In the genomic region with DNA sequence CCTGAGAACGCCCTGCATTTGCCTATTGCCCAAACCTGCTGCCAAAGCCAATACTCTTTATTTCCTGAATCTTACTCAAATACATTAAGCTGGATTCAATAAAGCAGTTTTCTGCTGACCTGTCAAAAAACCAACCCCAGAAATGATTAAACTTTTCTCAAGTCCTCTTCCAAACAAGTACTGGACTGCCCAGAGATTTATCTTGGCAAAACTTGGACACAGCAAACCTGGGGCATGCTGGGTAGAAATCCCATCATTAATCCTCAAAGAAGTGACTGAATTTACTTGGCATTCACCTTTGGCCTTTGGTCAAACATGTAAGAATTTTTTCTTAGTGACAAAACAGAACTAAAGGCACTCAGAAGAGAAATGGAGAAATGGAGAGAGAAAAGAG, we compare ENCODE assay signal across 18 cellular contexts.
A peak's percentile ranks its signal among the peaks of the same experiment; 100 is the strongest.
DNase-seq lines count a peak whose midpoint lies in the region; ATAC-seq and TF ChIP-seq lines count a peak whose summit lies in the region.
"Had no signal": no experiment of that assay in that cellular context is flagged by ENCODE, and none has a peak within 500 bp of the region (broad histone marks: within the 10 kb centered on the region; RNA-seq: fewer than 3 reads in every experiment).

No MANE protein-coding gene starts in this region.

- dilution Hi-C loops in IMR-90 (cut with HindIII; ENCODE audit: low sequenced_read_pairs, unreplicated experiment), result no loop called here

- peak overlapping the region; percentile 85 for H3K23ac ChIP-seq in IMR-90 (ENCODE audit: low read depth, low read length)

- H3K36me3 ChIP-seq in ACC112 (ENCODE audit: insufficient read depth, low read length), result no peaks in the 10 kb centered on the region
- no peaks in the 10 kb centered on the region for H3K36me3 ChIP-seq in IMR-90 (ENCODE audit: control insufficient read depth, insufficient read depth, low read length)
- no peaks in the 10 kb centered on the region for H3K36me3 ChIP-seq in CD8-positive, alpha-beta memory T cell (ENCODE audit: insufficient read depth, low read length)
- H3K36me3 ChIP-seq: WERI-Rb-1 had no signal

- intact Hi-C loops in IMR-90 (cut with micrococcal nuclease) (no loop called here), left colon (cut with DNase I, micrococcal nuclease) (no loop called here)

- peak overlapping the region; percentile 31 to 87; a peak in 3 of 4 replicates for H4K8ac ChIP-seq in IMR-90 (ENCODE audit: low read depth in 2 of 2, low read length in 2 of 2)

- H2BK20ac ChIP-seq in IMR-90 (ENCODE audit: low read depth, low read length), result peak overlapping the region; percentile 97

- in situ Hi-C loops in IMR-90 (cut with MboI; ENCODE audit: low sequenced_read_pairs), result loop anchor here (10.0 kb wide), 1 partner anchor 139 kb away; no protein-coding TSS in a partner anchor

- H3K36me3 Mint-ChIP-seq in endothelial cell (ENCODE audit: low read depth, unreplicated experiment), result no peaks in the 10 kb centered on the region
- H3K36me3 Mint-ChIP-seq in CD8-positive, alpha-beta memory T cell, result no peaks in the 10 kb centered on the region

- H4K91ac ChIP-seq in IMR-90 (ENCODE audit: insufficient read depth, low read depth, low read length), result peak overlapping the region; percentile 77

- peak overlapping the region; percentile 92 for H3K4ac ChIP-seq in IMR-90 (ENCODE audit: low read depth, low read length)

- H3K4me3 Mint-ChIP-seq in endothelial cell (ENCODE audit: unreplicated experiment), result no peak overlapping the region
- H3K4me3 Mint-ChIP-seq in CD8-positive, alpha-beta memory T cell, result no peak overlapping the region
- H3K4me3 Mint-ChIP-seq: activated CD8-positive, alpha-beta T cell treated with anti-CD3 and anti-CD28 coated beads, Interleukin-2, amount 10 ng/mL, durations not matched to agents 7 days and 5 days had no signal

- peak overlapping the region; percentile 95 for H3K18ac ChIP-seq in IMR-90 (ENCODE audit: low read depth, low read length)

- H3K27ac ChIP-seq in ACC112 (ENCODE audit: low read depth, low read length) (peak overlapping the region; percentile 97), IMR-90 (ENCODE audit: insufficient read depth, low read length) (peak overlapping the region; percentile 80)
- H3K27ac ChIP-seq in CD8-positive, alpha-beta memory T cell (ENCODE audit: low read depth, low read length), result no peak overlapping the region
- H3K27ac ChIP-seq: body of pancreas, HL-60, WERI-Rb-1 had no signal

- H3K79me2 ChIP-seq in ACC112 (ENCODE audit: control insufficient read depth, insufficient read depth, low read length, unreplicated experiment), result no peaks in the 10 kb centered on the region

- no peak overlapping the region for H3K4me3 ChIP-seq in ACC112 (ENCODE audit: low read depth, low read length)
- H3K4me3 ChIP-seq in IMR-90 (ENCODE audit: insufficient read depth, low read depth, low read length), result no peak overlapping the region
- H3K4me3 ChIP-seq in CD8-positive, alpha-beta memory T cell (ENCODE audit: low read length), result no peak overlapping the region
- H3K4me3 ChIP-seq: body of pancreas had no signal

- H3K9me3 Mint-ChIP-seq in endothelial cell (ENCODE audit: unreplicated experiment), result no peaks in the 10 kb centered on the region
- no peaks in the 10 kb centered on the region for H3K9me3 Mint-ChIP-seq in CD8-positive, alpha-beta memory T cell

- H3K4me1 ChIP-seq in ACC112 (ENCODE audit: control insufficient read depth, insufficient read depth, low read length, unreplicated experiment) (peaks cover 48% of the 10 kb centered on the region), IMR-90 (ENCODE audit: control insufficient read depth, insufficient read depth, low read length) (peaks cover 13% of the 10 kb centered on the region)
- no peaks in the 10 kb centered on the region for H3K4me1 ChIP-seq in CD8-positive, alpha-beta memory T cell (ENCODE audit: insufficient read depth, low read length)
- H3K4me1 ChIP-seq: body of pancreas had no signal

- BruUV-seq in IMR-90 (replicated peaks; lab: Mats Ljungman, UMichigan), result no TSS peak

- H3K27me3 ChIP-seq in ACC112 (ENCODE audit: insufficient read depth, low read length) (no peaks in the 10 kb centered on the region), IMR-90 (ENCODE audit: control insufficient read depth, insufficient read depth, low read length) (no peaks in the 10 kb centered on the region)
- H3K27me3 ChIP-seq in CD8-positive, alpha-beta memory T cell (ENCODE audit: insufficient read depth, low read length, poor library complexity, severe bottlenecking), result no peaks in the 10 kb centered on the region
- H3K27me3 ChIP-seq: body of pancreas had no signal

- no peak overlapping the region for H2AK9ac ChIP-seq in IMR-90 (replicated peaks; ENCODE audit: low read depth, low read length, poor library complexity)

- H2BK120ac ChIP-seq in IMR-90 (ENCODE audit: low read depth, low read length), result peak overlapping the region; percentile 99

- peaks cover 4% of the 10 kb centered on the region for H3K4me1 Mint-ChIP-seq in endothelial cell (ENCODE audit: unreplicated experiment)
- H3K4me1 Mint-ChIP-seq in CD8-positive, alpha-beta memory T cell, result no peaks in the 10 kb centered on the region

- CTCF ChIA-PET in IMR-90 (lab: Yijun Ruan, JAX), result no interaction called here
- CTCF ChIA-PET in CD8-positive, alpha-beta memory T cell (lab: Charles Lee), result no interaction called here

- peak overlapping the region; percentile 81; the same call in 1 of the 2 replicates for H4K5ac ChIP-seq in IMR-90 (ENCODE audit: low read depth, low read length)

- no peak overlapping the region for H2AFZ ChIP-seq in ACC112 (ENCODE audit: low read length, unreplicated experiment)
- no peak overlapping the region for H2AFZ ChIP-seq in IMR-90 (replicated peaks; ENCODE audit: low read length, poor library complexity)

- no peak overlapping the region for H3K4me2 ChIP-seq in IMR-90 (ENCODE audit: low read depth, low read length)

- TF ChIP-seq POLR2A in IMR-90 (IDR thresholded peaks at IDR 0.05; ENCODE audit: low read depth, low read length), result no peak

- no peak for TF ChIP-seq RAD21 in IMR-90 (IDR thresholded peaks at IDR 0.05; ENCODE audit: low read length)

- POLR2A ChIA-PET in IMR-90 (lab: Charles Lee; ENCODE audit: unreplicated experiment), result no interaction called here
- POLR2A ChIA-PET in CD8-positive, alpha-beta memory T cell (lab: Charles Lee), result no interaction called here

- no peaks in the 10 kb centered on the region for H3K9me3 ChIP-seq in IMR-90 (ENCODE audit: control insufficient read depth, insufficient read depth, low read length)
- no peaks in the 10 kb centered on the region for H3K9me3 ChIP-seq in CD8-positive, alpha-beta memory T cell (ENCODE audit: low read length)
- H3K9me3 ChIP-seq: body of pancreas had no signal

- no peaks in the 10 kb centered on the region for H3K27me3 Mint-ChIP-seq in endothelial cell (ENCODE audit: unreplicated experiment)
- H3K27me3 Mint-ChIP-seq in CD8-positive, alpha-beta memory T cell, result peaks cover 0 to 2% of the 10 kb centered on the region in 2 donors

- peak overlapping the region; percentile 72 for H3K56ac ChIP-seq in IMR-90 (ENCODE audit: extremely low read depth, insufficient read depth, low read length)

- H2AK5ac ChIP-seq in IMR-90 (ENCODE audit: low read depth, low read length), result peak overlapping the region; percentile 69

- no peaks in the 10 kb centered on the region for H3K79me1 ChIP-seq in IMR-90 (ENCODE audit: low read depth in 1 of 2, low read length in 2 of 2)

- no peak overlapping the region for H3K9ac ChIP-seq in IMR-90 (ENCODE audit: low read depth, low read length)

- H2BK5ac ChIP-seq in IMR-90 (ENCODE audit: low read depth, low read length, poor library complexity, severe bottlenecking), result peak overlapping the region; percentile 97

- no peak for ATAC-seq in IMR-90 (ENCODE audit: low read depth)
- ATAC-seq in left colon, result no peak
- ATAC-seq: activated CD8-positive, alpha-beta T cell treated with anti-CD3 and anti-CD28 coated beads, Interleukin-2, amount 10 ng/mL, durations not matched to agents 7 days and 5 days; body of pancreas had no signal

- no peak overlapping the region for H3K27ac Mint-ChIP-seq in endothelial cell (ENCODE audit: unreplicated experiment)
- no peak overlapping the region for H3K27ac Mint-ChIP-seq in CD8-positive, alpha-beta memory T cell
- H3K27ac Mint-ChIP-seq: activated CD8-positive, alpha-beta T cell treated with anti-CD3 and anti-CD28 coated beads, Interleukin-2, amount 10 ng/mL, durations not matched to agents 7 days and 5 days had no signal

- DNase-seq in IMR-90 (peak; percentile 50), brain pericyte (ENCODE audit: low read depth, low spot score) (peak; percentile 33), kidney glomerular epithelial cell (lab: John Stamatoyannopoulos, UW) (peak; percentile 57), NCI-H1436 (lab: John Stamatoyannopoulos, UW) (no peak), endothelial cell (ENCODE audit: low spot score) (no peak), left colon (no peak)
- DNase-seq in CD8-positive, alpha-beta memory T cell, result no peak
- DNase-seq: activated CD8-positive, alpha-beta T cell treated with anti-CD3 and anti-CD28 coated beads, Interleukin-2, amount 10 ng/mL, durations not matched to agents 7 days and 5 days; body of pancreas; Calu3; effector memory CD4-positive, alpha-beta T cell; GF-D8; Kasumi-1; NCI-H1694; NCI-H510A; WERI-Rb-1 had no signal

- peak overlapping the region; percentile 74 for H3K14ac ChIP-seq in IMR-90 (replicated peaks; ENCODE audit: low read depth, low read length)

- peak overlapping the region; percentile 53; the same call in 1 of the 3 replicates for H2BK15ac ChIP-seq in IMR-90 (ENCODE audit: low read depth, low read length)

- TF ChIP-seq CTCF in IMR-90 (conservative IDR thresholded peaks at IDR 0.05; ENCODE audit: low read depth, low read length) (no peak), endothelial cell (IDR thresholded peaks at IDR 0.05; ENCODE audit: unreplicated experiment) (no peak)

- no CpG with 5 or more reads among the region's 1 CpG for WGBS in IMR-90 (ENCODE audit: extremely low coverage in 2 of 2, insufficient read length in 1 of 2), 2 experiments

- no peaks in the 10 kb centered on the region for H4K20me1 ChIP-seq in IMR-90 (ENCODE audit: insufficient read depth, low read length)

- peaks cover 9% of the 10 kb centered on the region; the same call in 1 of the 2 replicates for H3K9me1 ChIP-seq in IMR-90 (ENCODE audit: insufficient read depth, low read length)

TF ChIP-seq in IMR-90, 13 proteins besides CTCF, POLR2A, EP300 and RAD21 (continues in another document):
- TF ChIP-seq ELK1 (IDR thresholded peaks at IDR 0.05; ENCODE audit: borderline replicate concordance, low read depth, low read length) (no peak), NFE2L2 (IDR thresholded peaks at IDR 0.05; ENCODE audit: low read depth, low read length) (no peak), RFX5 (IDR thresholded peaks at IDR 0.05; ENCODE audit: low read depth, low read length) (no peak), MAFK (IDR thresholded peaks at IDR 0.05; ENCODE audit: low read depth, low read length) (peak; percentile 97)

Comparison
In these comparisons a context has a peak if more than half of its experiments do, and no peak if none do; other contexts are left out.
1. DNase-seq: peak in IMR-90 (single experiment), brain pericyte (single experiment) and kidney glomerular epithelial cell (single experiment); none in NCI-H1436 (single experiment), endothelial cell (single experiment), left colon (0 of 2) and CD8-positive, alpha-beta memory T cell (0 of 5).